Comparison of ENCODE assay signal across 1 cellular context in the genomic region with DNA sequence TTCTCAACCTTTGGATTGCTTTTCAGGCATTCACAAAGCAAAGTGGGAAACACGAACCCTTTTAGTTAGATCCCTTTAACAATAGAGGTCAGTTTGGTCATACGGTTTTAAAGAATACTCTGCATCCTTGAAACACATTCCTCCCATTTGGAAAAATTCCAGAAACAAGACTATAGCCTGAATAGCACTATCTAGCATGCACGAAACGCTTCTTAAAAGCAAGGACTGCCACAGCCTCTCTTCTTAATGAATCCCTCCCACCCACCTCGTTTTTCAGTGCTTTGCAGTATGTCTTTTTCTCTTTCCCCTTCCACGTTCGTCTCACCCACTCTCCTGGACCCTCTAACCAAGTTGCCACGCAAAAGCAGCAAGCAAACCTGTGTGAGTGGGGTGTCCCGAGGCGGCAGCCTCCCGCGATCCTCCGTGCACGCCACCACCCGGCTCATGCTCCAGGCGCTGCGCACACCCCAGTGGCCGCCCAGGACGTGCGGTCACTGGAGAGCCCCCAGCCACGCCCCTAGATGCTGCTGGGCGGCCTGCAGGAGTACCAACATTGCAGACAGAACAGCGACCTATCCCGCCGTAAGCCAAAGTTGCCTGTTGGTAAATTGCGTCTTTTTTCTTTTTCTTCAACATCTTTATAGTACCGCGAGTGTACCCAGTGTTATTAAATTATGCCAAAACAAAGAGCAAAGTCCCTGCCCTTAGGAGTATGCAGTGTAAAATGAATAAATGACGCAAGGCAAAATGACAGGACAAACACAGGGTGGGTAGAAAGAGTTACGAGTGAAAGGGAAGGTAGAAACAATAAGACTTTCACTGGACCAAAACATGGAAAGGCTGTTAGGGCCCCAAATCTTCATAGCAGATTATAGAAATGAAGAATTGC.
TF ChIP-seq lines count a peak whose summit lies in the region.

A gene with protein sequence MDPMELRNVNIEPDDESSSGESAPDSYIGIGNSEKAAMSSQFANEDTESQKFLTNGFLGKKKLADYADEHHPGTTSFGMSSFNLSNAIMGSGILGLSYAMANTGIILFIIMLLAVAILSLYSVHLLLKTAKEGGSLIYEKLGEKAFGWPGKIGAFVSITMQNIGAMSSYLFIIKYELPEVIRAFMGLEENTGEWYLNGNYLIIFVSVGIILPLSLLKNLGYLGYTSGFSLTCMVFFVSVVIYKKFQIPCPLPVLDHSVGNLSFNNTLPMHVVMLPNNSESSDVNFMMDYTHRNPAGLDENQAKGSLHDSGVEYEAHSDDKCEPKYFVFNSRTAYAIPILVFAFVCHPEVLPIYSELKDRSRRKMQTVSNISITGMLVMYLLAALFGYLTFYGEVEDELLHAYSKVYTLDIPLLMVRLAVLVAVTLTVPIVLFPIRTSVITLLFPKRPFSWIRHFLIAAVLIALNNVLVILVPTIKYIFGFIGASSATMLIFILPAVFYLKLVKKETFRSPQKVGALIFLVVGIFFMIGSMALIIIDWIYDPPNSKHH (minus strand): TSS at position 472 of the 889 bp plus-strand sequence. CDS start 32,926 bp downstream, outside the sequence.

TF ChIP-seq in HepG2, 621 proteins besides CTCF, POLR2A, EP300 and RAD21 (continued from another document and continues in another):
- TF ChIP-seq, protein P1, sequence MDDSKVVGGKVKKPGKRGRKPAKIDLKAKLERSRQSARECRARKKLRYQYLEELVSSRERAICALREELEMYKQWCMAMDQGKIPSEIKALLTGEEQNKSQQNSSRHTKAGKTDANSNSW (CRISPR knock-in tag; IDR thresholded peaks at IDR 0.05; ENCODE audit: borderline replicate concordance) = no peak
- TF ChIP-seq ZC3H13 (CRISPR knock-in tag; IDR thresholded peaks at IDR 0.05) (no peak), RCOR2 (CRISPR knock-in tag; IDR thresholded peaks at IDR 0.05) (no peak; the same call in 1 of the 2 replicates), MBD4 (IDR thresholded peaks at IDR 0.05; ENCODE audit: borderline replicate concordance, low read length) (no peak), SALL1 (CRISPR knock-in tag; IDR thresholded peaks at IDR 0.05) (peak; percentile 85), ZNF329 (CRISPR knock-in tag; IDR thresholded peaks at IDR 0.05; ENCODE audit: low read depth) (peak; percentile 42; the same call in 1 of the 2 replicates), SOX5 (CRISPR knock-in tag; IDR thresholded peaks at IDR 0.05; ENCODE audit: borderline replicate concordance) (peak; percentile 7; the same call in 1 of the 2 replicates), ZNF776 (CRISPR knock-in tag; IDR thresholded peaks at IDR 0.05) (no peak), IRF2 (CRISPR knock-in tag; IDR thresholded peaks at IDR 0.05) (peak; percentile 68; the same call in 1 of the 2 replicates), YEATS4 (CRISPR knock-in tag; IDR thresholded peaks at IDR 0.05; ENCODE audit: borderline replicate concordance) (peak; percentile 60; the same call in 1 of the 2 replicates), MIER3 (CRISPR knock-in tag; IDR thresholded peaks at IDR 0.05; ENCODE audit: borderline replicate concordance) (0 out of 2 replicates have a peak, but pooled peaks have one; percentile 43), FOXK2 (IDR thresholded peaks at IDR 0.05) (no peak), ZNF335 (CRISPR knock-in tag; IDR thresholded peaks at IDR 0.05) (peak; percentile 38; the same call in 1 of the 2 replicates), ZMYM4 (CRISPR knock-in tag; IDR thresholded peaks at IDR 0.05) (peak; percentile 90), ZNF430 (CRISPR knock-in tag; IDR thresholded peaks at IDR 0.05) (0 out of 2 replicates have a peak, but pooled peaks have one; percentile 21), MEF2D (CRISPR knock-in tag; IDR thresholded peaks at IDR 0.05) (peak; percentile 48; the same call in 1 of the 2 replicates), ZNF431 (CRISPR knock-in tag; IDR thresholded peaks at IDR 0.05; ENCODE audit: borderline replicate concordance, low read depth) (0 out of 2 replicates have a peak, but pooled peaks have one; percentile 17), ZSCAN20 (CRISPR knock-in tag; IDR thresholded peaks at IDR 0.05; ENCODE audit: borderline replicate concordance) (no peak), ZNF552 (CRISPR knock-in tag; IDR thresholded peaks at IDR 0.05; ENCODE audit: borderline replicate concordance) (no peak), PHF5A (CRISPR knock-in tag; IDR thresholded peaks at IDR 0.05; ENCODE audit: low read depth, unreplicated experiment) (no peak), GATAD2A (CRISPR knock-in tag; IDR thresholded peaks at IDR 0.05) (peak; percentile 53), RELA (CRISPR knock-in tag; IDR thresholded peaks at IDR 0.05) (no peak)
- TF ChIP-seq, protein P2, sequence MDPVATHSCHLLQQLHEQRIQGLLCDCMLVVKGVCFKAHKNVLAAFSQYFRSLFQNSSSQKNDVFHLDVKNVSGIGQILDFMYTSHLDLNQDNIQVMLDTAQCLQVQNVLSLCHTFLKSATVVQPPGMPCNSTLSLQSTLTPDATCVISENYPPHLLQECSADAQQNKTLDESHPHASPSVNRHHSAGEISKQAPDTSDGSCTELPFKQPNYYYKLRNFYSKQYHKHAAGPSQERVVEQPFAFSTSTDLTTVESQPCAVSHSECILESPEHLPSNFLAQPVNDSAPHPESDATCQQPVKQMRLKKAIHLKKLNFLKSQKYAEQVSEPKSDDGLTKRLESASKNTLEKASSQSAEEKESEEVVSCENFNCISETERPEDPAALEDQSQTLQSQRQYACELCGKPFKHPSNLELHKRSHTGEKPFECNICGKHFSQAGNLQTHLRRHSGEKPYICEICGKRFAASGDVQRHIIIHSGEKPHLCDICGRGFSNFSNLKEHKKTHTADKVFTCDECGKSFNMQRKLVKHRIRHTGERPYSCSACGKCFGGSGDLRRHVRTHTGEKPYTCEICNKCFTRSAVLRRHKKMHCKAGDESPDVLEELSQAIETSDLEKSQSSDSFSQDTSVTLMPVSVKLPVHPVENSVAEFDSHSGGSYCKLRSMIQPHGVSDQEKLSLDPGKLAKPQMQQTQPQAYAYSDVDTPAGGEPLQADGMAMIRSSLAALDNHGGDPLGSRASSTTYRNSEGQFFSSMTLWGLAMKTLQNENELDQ (CRISPR knock-in tag; IDR thresholded peaks at IDR 0.05; ENCODE audit: borderline replicate concordance) = no peak
- TF ChIP-seq, protein P3, sequence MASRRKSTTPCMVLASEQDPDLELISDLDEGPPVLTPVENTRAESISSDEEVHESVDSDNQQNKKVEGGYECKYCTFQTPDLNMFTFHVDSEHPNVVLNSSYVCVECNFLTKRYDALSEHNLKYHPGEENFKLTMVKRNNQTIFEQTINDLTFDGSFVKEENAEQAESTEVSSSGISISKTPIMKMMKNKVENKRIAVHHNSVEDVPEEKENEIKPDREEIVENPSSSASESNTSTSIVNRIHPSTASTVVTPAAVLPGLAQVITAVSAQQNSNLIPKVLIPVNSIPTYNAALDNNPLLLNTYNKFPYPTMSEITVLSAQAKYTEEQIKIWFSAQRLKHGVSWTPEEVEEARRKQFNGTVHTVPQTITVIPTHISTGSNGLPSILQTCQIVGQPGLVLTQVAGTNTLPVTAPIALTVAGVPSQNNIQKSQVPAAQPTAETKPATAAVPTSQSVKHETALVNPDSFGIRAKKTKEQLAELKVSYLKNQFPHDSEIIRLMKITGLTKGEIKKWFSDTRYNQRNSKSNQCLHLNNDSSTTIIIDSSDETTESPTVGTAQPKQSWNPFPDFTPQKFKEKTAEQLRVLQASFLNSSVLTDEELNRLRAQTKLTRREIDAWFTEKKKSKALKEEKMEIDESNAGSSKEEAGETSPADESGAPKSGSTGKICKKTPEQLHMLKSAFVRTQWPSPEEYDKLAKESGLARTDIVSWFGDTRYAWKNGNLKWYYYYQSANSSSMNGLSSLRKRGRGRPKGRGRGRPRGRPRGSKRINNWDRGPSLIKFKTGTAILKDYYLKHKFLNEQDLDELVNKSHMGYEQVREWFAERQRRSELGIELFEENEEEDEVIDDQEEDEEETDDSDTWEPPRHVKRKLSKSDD (CRISPR knock-in tag; IDR thresholded peaks at IDR 0.05; ENCODE audit: low read depth) = no peak
- TF ChIP-seq, protein P4, sequence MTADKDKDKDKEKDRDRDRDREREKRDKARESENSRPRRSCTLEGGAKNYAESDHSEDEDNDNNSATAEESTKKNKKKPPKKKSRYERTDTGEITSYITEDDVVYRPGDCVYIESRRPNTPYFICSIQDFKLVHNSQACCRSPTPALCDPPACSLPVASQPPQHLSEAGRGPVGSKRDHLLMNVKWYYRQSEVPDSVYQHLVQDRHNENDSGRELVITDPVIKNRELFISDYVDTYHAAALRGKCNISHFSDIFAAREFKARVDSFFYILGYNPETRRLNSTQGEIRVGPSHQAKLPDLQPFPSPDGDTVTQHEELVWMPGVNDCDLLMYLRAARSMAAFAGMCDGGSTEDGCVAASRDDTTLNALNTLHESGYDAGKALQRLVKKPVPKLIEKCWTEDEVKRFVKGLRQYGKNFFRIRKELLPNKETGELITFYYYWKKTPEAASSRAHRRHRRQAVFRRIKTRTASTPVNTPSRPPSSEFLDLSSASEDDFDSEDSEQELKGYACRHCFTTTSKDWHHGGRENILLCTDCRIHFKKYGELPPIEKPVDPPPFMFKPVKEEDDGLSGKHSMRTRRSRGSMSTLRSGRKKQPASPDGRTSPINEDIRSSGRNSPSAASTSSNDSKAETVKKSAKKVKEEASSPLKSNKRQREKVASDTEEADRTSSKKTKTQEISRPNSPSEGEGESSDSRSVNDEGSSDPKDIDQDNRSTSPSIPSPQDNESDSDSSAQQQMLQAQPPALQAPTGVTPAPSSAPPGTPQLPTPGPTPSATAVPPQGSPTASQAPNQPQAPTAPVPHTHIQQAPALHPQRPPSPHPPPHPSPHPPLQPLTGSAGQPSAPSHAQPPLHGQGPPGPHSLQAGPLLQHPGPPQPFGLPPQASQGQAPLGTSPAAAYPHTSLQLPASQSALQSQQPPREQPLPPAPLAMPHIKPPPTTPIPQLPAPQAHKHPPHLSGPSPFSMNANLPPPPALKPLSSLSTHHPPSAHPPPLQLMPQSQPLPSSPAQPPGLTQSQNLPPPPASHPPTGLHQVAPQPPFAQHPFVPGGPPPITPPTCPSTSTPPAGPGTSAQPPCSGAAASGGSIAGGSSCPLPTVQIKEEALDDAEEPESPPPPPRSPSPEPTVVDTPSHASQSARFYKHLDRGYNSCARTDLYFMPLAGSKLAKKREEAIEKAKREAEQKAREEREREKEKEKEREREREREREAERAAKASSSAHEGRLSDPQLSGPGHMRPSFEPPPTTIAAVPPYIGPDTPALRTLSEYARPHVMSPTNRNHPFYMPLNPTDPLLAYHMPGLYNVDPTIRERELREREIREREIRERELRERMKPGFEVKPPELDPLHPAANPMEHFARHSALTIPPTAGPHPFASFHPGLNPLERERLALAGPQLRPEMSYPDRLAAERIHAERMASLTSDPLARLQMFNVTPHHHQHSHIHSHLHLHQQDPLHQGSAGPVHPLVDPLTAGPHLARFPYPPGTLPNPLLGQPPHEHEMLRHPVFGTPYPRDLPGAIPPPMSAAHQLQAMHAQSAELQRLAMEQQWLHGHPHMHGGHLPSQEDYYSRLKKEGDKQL (CRISPR knock-in tag; IDR thresholded peaks at IDR 0.05; ENCODE audit: low read depth) = no peak
- TF ChIP-seq, protein P5, sequence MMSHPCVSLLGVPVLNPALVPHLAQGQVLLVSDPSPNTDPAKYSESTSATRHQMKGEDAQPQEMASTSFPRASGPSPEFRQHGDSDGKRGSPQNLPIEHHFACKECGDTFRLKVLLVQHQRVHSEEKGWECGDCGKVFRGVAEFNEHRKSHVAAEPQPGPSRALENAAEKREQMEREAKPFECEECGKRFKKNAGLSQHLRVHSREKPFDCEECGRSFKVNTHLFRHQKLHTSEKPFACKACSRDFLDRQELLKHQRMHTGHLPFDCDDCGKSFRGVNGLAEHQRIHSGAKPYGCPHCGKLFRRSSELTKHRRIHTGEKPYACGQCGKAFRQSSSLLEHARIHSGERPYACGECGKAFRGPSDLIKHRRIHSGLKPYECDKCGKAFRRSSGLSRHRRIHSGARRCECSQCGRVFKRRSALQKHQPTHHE (CRISPR knock-in tag; IDR thresholded peaks at IDR 0.05; ENCODE audit: borderline replicate concordance) = no peak
- TF ChIP-seq, protein P6, sequence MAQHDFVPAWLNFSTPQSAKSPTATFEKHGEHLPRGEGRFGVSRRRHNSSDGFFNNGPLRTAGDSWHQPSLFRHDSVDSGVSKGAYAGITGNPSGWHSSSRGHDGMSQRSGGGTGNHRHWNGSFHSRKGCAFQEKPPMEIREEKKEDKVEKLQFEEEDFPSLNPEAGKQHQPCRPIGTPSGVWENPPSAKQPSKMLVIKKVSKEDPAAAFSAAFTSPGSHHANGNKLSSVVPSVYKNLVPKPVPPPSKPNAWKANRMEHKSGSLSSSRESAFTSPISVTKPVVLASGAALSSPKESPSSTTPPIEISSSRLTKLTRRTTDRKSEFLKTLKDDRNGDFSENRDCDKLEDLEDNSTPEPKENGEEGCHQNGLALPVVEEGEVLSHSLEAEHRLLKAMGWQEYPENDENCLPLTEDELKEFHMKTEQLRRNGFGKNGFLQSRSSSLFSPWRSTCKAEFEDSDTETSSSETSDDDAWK (CRISPR knock-in tag; IDR thresholded peaks at IDR 0.05) = no peak
- TF ChIP-seq, protein P7, sequence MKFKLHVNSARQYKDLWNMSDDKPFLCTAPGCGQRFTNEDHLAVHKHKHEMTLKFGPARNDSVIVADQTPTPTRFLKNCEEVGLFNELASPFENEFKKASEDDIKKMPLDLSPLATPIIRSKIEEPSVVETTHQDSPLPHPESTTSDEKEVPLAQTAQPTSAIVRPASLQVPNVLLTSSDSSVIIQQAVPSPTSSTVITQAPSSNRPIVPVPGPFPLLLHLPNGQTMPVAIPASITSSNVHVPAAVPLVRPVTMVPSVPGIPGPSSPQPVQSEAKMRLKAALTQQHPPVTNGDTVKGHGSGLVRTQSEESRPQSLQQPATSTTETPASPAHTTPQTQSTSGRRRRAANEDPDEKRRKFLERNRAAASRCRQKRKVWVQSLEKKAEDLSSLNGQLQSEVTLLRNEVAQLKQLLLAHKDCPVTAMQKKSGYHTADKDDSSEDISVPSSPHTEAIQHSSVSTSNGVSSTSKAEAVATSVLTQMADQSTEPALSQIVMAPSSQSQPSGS (CRISPR knock-in tag; IDR thresholded peaks at IDR 0.05) = peak; percentile 51; the same call in 1 of the 2 replicates
- TF ChIP-seq, protein P8, sequence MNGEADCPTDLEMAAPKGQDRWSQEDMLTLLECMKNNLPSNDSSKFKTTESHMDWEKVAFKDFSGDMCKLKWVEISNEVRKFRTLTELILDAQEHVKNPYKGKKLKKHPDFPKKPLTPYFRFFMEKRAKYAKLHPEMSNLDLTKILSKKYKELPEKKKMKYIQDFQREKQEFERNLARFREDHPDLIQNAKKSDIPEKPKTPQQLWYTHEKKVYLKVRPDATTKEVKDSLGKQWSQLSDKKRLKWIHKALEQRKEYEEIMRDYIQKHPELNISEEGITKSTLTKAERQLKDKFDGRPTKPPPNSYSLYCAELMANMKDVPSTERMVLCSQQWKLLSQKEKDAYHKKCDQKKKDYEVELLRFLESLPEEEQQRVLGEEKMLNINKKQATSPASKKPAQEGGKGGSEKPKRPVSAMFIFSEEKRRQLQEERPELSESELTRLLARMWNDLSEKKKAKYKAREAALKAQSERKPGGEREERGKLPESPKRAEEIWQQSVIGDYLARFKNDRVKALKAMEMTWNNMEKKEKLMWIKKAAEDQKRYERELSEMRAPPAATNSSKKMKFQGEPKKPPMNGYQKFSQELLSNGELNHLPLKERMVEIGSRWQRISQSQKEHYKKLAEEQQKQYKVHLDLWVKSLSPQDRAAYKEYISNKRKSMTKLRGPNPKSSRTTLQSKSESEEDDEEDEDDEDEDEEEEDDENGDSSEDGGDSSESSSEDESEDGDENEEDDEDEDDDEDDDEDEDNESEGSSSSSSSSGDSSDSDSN (CRISPR knock-in tag; IDR thresholded peaks at IDR 0.05) = peak; percentile 52; the same call in 1 of the 2 replicates
- TF ChIP-seq, protein P9, sequence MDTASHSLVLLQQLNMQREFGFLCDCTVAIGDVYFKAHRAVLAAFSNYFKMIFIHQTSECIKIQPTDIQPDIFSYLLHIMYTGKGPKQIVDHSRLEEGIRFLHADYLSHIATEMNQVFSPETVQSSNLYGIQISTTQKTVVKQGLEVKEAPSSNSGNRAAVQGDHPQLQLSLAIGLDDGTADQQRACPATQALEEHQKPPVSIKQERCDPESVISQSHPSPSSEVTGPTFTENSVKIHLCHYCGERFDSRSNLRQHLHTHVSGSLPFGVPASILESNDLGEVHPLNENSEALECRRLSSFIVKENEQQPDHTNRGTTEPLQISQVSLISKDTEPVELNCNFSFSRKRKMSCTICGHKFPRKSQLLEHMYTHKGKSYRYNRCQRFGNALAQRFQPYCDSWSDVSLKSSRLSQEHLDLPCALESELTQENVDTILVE (CRISPR knock-in tag; IDR thresholded peaks at IDR 0.05) = 0 out of 2 replicates have a peak, but pooled peaks have one; percentile 35
